Comparison of ENCODE assay signal across 16 cellular contexts in the genomic region with DNA sequence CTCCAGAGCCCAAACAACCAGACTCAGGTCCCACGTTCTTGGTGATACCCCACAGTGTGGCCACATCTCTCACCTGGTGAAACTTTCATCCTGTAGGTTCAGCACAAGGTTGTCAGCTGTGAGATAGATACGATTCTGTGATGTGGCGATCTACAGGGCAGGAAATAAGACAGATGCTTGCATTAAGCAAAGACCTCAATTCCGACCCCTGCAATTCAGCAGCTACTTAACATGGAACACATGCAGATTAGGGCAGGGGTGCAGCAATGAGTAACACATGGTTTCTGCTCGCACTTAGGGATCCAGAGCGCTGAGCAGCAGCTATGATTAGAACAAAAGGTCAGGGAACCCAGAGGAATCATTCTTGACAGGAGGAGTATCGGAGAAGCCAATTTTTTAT. TPM values are rescaled to one million over a fixed set of nuclear protein-coding genes. Genes with fewer than 3 reads are reported as not detected.
DNase-seq lines count a peak whose midpoint lies in the region; ATAC-seq and TF ChIP-seq lines count a peak whose summit lies in the region.
"Had no signal": no experiment of that assay in that cellular context is flagged by ENCODE, and none has a peak within 500 bp of the region (broad histone marks: within the 10 kb centered on the region; RNA-seq: fewer than 3 reads in every experiment).

No MANE protein-coding gene starts in this region.

- no peaks in the 10 kb centered on the region for H3K27me3 ChIP-seq in upper lobe of right lung

- H3K36me3 Mint-ChIP-seq in stimulated activated naive CD8-positive, alpha-beta T cell treated with anti-CD3 and anti-CD28 coated beads, Interleukin-15, Interleukin-2, amounts not matched to agents 100 ng/mL and 50 ng/mL, for 24 hours (ENCODE audit: low read depth) = peaks cover 66% of the 10 kb centered on the region
- peaks cover 61% of the 10 kb centered on the region for H3K36me3 Mint-ChIP-seq in activated CD8-positive, alpha-beta T cell treated with anti-CD3 and anti-CD28 coated beads for 36 hours (ENCODE audit: low read depth)

- TF ChIP-seq CTCF in activated CD8-positive, alpha-beta T cell treated with anti-CD3 and anti-CD28 coated beads for 36 hours (IDR thresholded peaks at IDR 0.05) = no peak
- TF ChIP-seq CTCF in foreskin fibroblast (IDR thresholded peaks at IDR 0.05; ENCODE audit: low read depth, low read length) (no peak), upper lobe of right lung (IDR thresholded peaks at IDR 0.05) (no peak)

- POLR2A ChIA-PET in activated CD8-positive, alpha-beta T cell treated with anti-CD3 and anti-CD28 coated beads for 36 hours (lab: Charles Lee) = interaction anchor here (0.8 to 25.2 kb wide), 3 partner anchors 11 to 142 kb away, joined by 3 to 1266 read pairs (median 4); partner anchors contain the start of genes ATN1, C12orf57, PTPN6 and RNU7-1

- CTCF ChIA-PET in activated CD8-positive, alpha-beta T cell treated with anti-CD3 and anti-CD28 coated beads for 36 hours (lab: Charles Lee) = interaction anchor here (0.9 to 13.5 kb wide), 5 partner anchors 24 to 113 kb away, joined by 3 to 460 read pairs (median 3); partner anchors contain the start of genes C12orf57, LPCAT3, PTPN6 and RNU7-1

- no peak overlapping the region for H3K27ac ChIP-seq in upper lobe of right lung
- H3K27ac ChIP-seq: GM23248, lower lobe of right lung had no signal

- H3K36me3 ChIP-seq in upper lobe of right lung = peaks cover 42% of the 10 kb centered on the region

- DNase-seq in stimulated activated naive CD8-positive, alpha-beta T cell treated with anti-CD3 and anti-CD28 coated beads, Interleukin-15, Interleukin-2, amounts not matched to agents 100 U/mL and 50 U/mL, for 24 hours = no peak
- DNase-seq in activated CD8-positive, alpha-beta T cell treated with anti-CD3 and anti-CD28 coated beads for 36 hours = no peak
- peak; percentile 22 to 53 for DNase-seq in foreskin fibroblast
- peak; percentile 15 for DNase-seq in upper lobe of right lung
- DNase-seq in NCI-H1417 treated with DMSO at 0.1 percent for 48 hours (lab: John Stamatoyannopoulos, UW) = no peak
- DNase-seq in germinal center (ENCODE audit: low spot score) = no peak
- DNase-seq: DMS79 treated with DMSO at 0.1 percent for 48 hours, foreskin melanocyte, GM23248, lower lobe of right lung, MV-4-11, nucleus accumbens had no signal

- peaks cover 39% of the 10 kb centered on the region for H3K4me1 ChIP-seq in upper lobe of right lung

- peak overlapping the region; percentile 67 for H3K4me3 Mint-ChIP-seq in stimulated activated naive CD8-positive, alpha-beta T cell treated with anti-CD3 and anti-CD28 coated beads, Interleukin-15, Interleukin-2, amounts not matched to agents 100 ng/mL and 50 ng/mL, for 24 hours
- no peak overlapping the region for H3K4me3 Mint-ChIP-seq in activated CD8-positive, alpha-beta T cell treated with anti-CD3 and anti-CD28 coated beads for 36 hours

- H3K4me1 Mint-ChIP-seq in stimulated activated naive CD8-positive, alpha-beta T cell treated with anti-CD3 and anti-CD28 coated beads, Interleukin-15, Interleukin-2, amounts not matched to agents 100 ng/mL and 50 ng/mL, for 24 hours (ENCODE audit: low read depth) = peaks cover 77% of the 10 kb centered on the region
- H3K4me1 Mint-ChIP-seq in activated CD8-positive, alpha-beta T cell treated with anti-CD3 and anti-CD28 coated beads for 36 hours (ENCODE audit: low read depth) = peaks cover 64% of the 10 kb centered on the region

- no peaks in the 10 kb centered on the region for H3K27me3 Mint-ChIP-seq in stimulated activated naive CD8-positive, alpha-beta T cell treated with anti-CD3 and anti-CD28 coated beads, Interleukin-15, Interleukin-2, amounts not matched to agents 100 ng/mL and 50 ng/mL, for 24 hours
- H3K27me3 Mint-ChIP-seq in activated CD8-positive, alpha-beta T cell treated with anti-CD3 and anti-CD28 coated beads for 36 hours = no peaks in the 10 kb centered on the region

- no peaks in the 10 kb centered on the region for H3K9me3 ChIP-seq in upper lobe of right lung
- H3K9me3 ChIP-seq: lower lobe of right lung had no signal

- H3K4me3 ChIP-seq in foreskin fibroblast (ENCODE audit: low read depth in 1 of 2, low read length in 2 of 2) (no peak overlapping the region), upper lobe of right lung (no peak overlapping the region)
- H3K4me3 ChIP-seq: GM23248, lower lobe of right lung had no signal

- H3K27ac Mint-ChIP-seq in stimulated activated naive CD8-positive, alpha-beta T cell treated with anti-CD3 and anti-CD28 coated beads, Interleukin-15, Interleukin-2, amounts not matched to agents 100 ng/mL and 50 ng/mL, for 24 hours = peak overlapping the region; percentile 94
- peak overlapping the region; percentile 91 for H3K27ac Mint-ChIP-seq in activated CD8-positive, alpha-beta T cell treated with anti-CD3 and anti-CD28 coated beads for 36 hours

- H3K9me3 Mint-ChIP-seq in stimulated activated naive CD8-positive, alpha-beta T cell treated with anti-CD3 and anti-CD28 coated beads, Interleukin-15, Interleukin-2, amounts not matched to agents 100 ng/mL and 50 ng/mL, for 24 hours = no peaks in the 10 kb centered on the region
- no peaks in the 10 kb centered on the region for H3K9me3 Mint-ChIP-seq in activated CD8-positive, alpha-beta T cell treated with anti-CD3 and anti-CD28 coated beads for 36 hours

- intact Hi-C loops in activated CD8-positive, alpha-beta T cell treated with anti-CD3 and anti-CD28 coated beads for 36 hours (cut with micrococcal nuclease) = no loop called here
- intact Hi-C loops in upper lobe of right lung (cut with DNase I) = loop anchor here (10.0 kb wide), 1 partner anchor 148 kb away; no protein-coding TSS in a partner anchor

- no peak for ATAC-seq in stimulated activated naive CD8-positive, alpha-beta T cell treated with anti-CD3 and anti-CD28 coated beads, Interleukin-15, Interleukin-2, amounts not matched to agents 100 U/mL and 50 U/mL, for 24 hours
- no peak for ATAC-seq in activated CD8-positive, alpha-beta T cell treated with anti-CD3 and anti-CD28 coated beads for 36 hours
- ATAC-seq in upper lobe of right lung (no peak), HG02885 (IDR thresholded peaks at IDR 0.05; ENCODE audit: poor library complexity, unreplicated experiment) (no peak)
- ATAC-seq: lower lobe of right lung had no signal

RNA-seq across cellular contexts. Expression of gene PHB2, which starts 4.1 kb away (rescaled TPM):
- total RNA-seq in activated CD8-positive, alpha-beta T cell treated with anti-CD3 and anti-CD28 coated beads for 36 hours = 100 to 1,000 TPM; 419 to 428 TPM
- total RNA-seq in upper lobe of right lung = 126 TPM

RNA-seq across cellular contexts. Expression of gene EMG1, which starts 4.4 kb away (rescaled TPM):
- total RNA-seq in activated CD8-positive, alpha-beta T cell treated with anti-CD3 and anti-CD28 coated beads for 36 hours = 10 to 100 TPM; 88.6 to 97.8 TPM
- 35.6 TPM for total RNA-seq in upper lobe of right lung

RNA-seq across cellular contexts. Expression of gene PTPN6, which starts 15.2 kb away (rescaled TPM):
- total RNA-seq in activated CD8-positive, alpha-beta T cell treated with anti-CD3 and anti-CD28 coated beads for 36 hours = 100 to 1,000 TPM; 485 to 489 TPM
- 154 TPM for total RNA-seq in upper lobe of right lung
- total RNA-seq: GM23248 had no signal

RNA-seq across cellular contexts. Expression of gene C12orf57, which starts 22.5 kb away (rescaled TPM):
- total RNA-seq in activated CD8-positive, alpha-beta T cell treated with anti-CD3 and anti-CD28 coated beads for 36 hours = 100 to 1,000 TPM; 226 to 244 TPM
- 197 TPM for total RNA-seq in upper lobe of right lung

RNA-seq across cellular contexts. Expression of gene RNU7-1, which starts 22.7 kb away (rescaled TPM):
- not detected for total RNA-seq in activated CD8-positive, alpha-beta T cell treated with anti-CD3 and anti-CD28 coated beads for 36 hours
- total RNA-seq in upper lobe of right lung = not detected
- total RNA-seq: cardiac septum; GM23248; lower lobe of right lung; T-helper 2 cell treated with Interferon-gamma antibody and Interleukin-4, amounts not matched to agents 100 ng/mL and 5 ng/mL, for 36 hours had no signal

Comparison
In these comparisons a context has a peak if more than half of its experiments do, and no peak if none do; other contexts are left out.
1. DNase-seq: peak in foreskin fibroblast (2 of 2) and upper lobe of right lung (single experiment); none in stimulated activated naive CD8-positive, alpha-beta T cell treated with anti-CD3 and anti-CD28 coated beads, Interleukin-15, Interleukin-2, amounts not matched to agents 100 U/mL and 50 U/mL, for 24 hours (single experiment), activated CD8-positive, alpha-beta T cell treated with anti-CD3 and anti-CD28 coated beads for 36 hours (single experiment), NCI-H1417 treated with DMSO at 0.1 percent for 48 hours (single experiment) and germinal center (single experiment).